In genomic region chr15:68691667-68692066, GRCh38 we compare ENCODE assay signal across 11 cellular contexts.
DNase-seq lines count a peak whose midpoint lies in the region; TF ChIP-seq lines count a peak whose summit lies in the region.
"Had no signal": no experiment of that assay in that cellular context is flagged by ENCODE, and none has a peak within 500 bp of the region (broad histone marks: within the 10 kb centered on the region; RNA-seq: fewer than 3 reads in every experiment).

No MANE protein-coding gene starts in this region.

- TF ChIP-seq RAD21 in SK-N-SH (IDR thresholded peaks at IDR 0.05; ENCODE audit: low read length): peak; percentile 8; the same call in 1 of the 2 replicates

- TF ChIP-seq EP300 in SK-N-SH (IDR thresholded peaks at IDR 0.05; ENCODE audit: borderline replicate concordance in 1 of 2, low read depth in 1 of 2, low read length in 1 of 2): peak in 1 of 2 experiments; percentile 51; a peak in 1 of 4 replicates
- no peak for TF ChIP-seq EP300 in stomach (IDR thresholded peaks at IDR 0.05)
- TF ChIP-seq EP300 in transverse colon (IDR thresholded peaks at IDR 0.05; ENCODE audit: low read depth): no peak

- H3K27ac ChIP-seq in mammary epithelial cell (ENCODE audit: insufficient read depth, low read depth, low read length): no peak overlapping the region
- H3K27ac ChIP-seq in SK-N-SH (ENCODE audit: low read depth in 2 of 2, low read length in 1 of 2): peak overlapping the region in 1 of 2 experiments; percentile 64; a peak in 2 of 4 replicates
- H3K27ac ChIP-seq in stomach: no peak overlapping the region
- no peak overlapping the region for H3K27ac ChIP-seq in smooth muscle cell (ENCODE audit: low read depth)
- H3K27ac ChIP-seq in transverse colon: no peak overlapping the region

- intact Hi-C loops in mammary epithelial cell (cut with micrococcal nuclease) (no loop called here), stomach (cut with DNase I; ENCODE audit: low total_unique reads) (no loop called here), transverse colon (cut with DNase I; ENCODE audit: low total_unique reads) (no loop called here)

- H3K9me3 ChIP-seq in mammary epithelial cell (replicated peaks; ENCODE audit: insufficient read depth, low read length): no peaks in the 10 kb centered on the region
- H3K9me3 ChIP-seq in SK-N-SH: no peaks in the 10 kb centered on the region
- no peaks in the 10 kb centered on the region for H3K9me3 ChIP-seq in stomach
- no peaks in the 10 kb centered on the region for H3K9me3 ChIP-seq in smooth muscle cell (replicated peaks; ENCODE audit: low read depth)
- no peaks in the 10 kb centered on the region for H3K9me3 ChIP-seq in transverse colon

- TF ChIP-seq POLR2A in stomach (IDR thresholded peaks at IDR 0.05) (no peak), transverse colon (IDR thresholded peaks at IDR 0.05) (no peak)

- no TSS peak for BruUV-seq in mammary epithelial cell (replicated peaks; lab: Mats Ljungman, UMichigan)

- CTCF ChIA-PET in mammary epithelial cell (lab: Charles Lee; ENCODE audit: low non-redundant PET): interaction anchor here (0.6 kb wide), 1 partner anchor 645 kb away, joined by 4 read pairs; no protein-coding TSS in a partner anchor
- CTCF ChIA-PET in SK-N-SH (lab: Yijun Ruan, JAX): interaction anchor here (1.0 to 32.6 kb wide), 8 partner anchors 18 to 339 kb away, joined by 3 to 464 read pairs (median 4); no protein-coding TSS in a partner anchor

- H3K9ac ChIP-seq in mammary epithelial cell (ENCODE audit: insufficient read depth, low read length): no peak overlapping the region
- no peak overlapping the region for H3K9ac ChIP-seq in SK-N-SH
- no peak overlapping the region for H3K9ac ChIP-seq in smooth muscle cell (ENCODE audit: low read depth)

- H3K36me3 ChIP-seq in mammary epithelial cell (ENCODE audit: insufficient read depth, low read length) (no peaks in the 10 kb centered on the region), SK-N-SH (replicated peaks in 1 of 2; ENCODE audit: control insufficient read depth in 1 of 2, insufficient read depth in 2 of 2, low read length in 1 of 2) (no peaks in the 10 kb centered on the region), stomach (no peaks in the 10 kb centered on the region), smooth muscle cell (ENCODE audit: low read depth) (no peaks in the 10 kb centered on the region), transverse colon (no peaks in the 10 kb centered on the region)

- DNase-seq in T47D (ENCODE audit: low read depth in 1 of 2, low spot score in 1 of 2) (peak; percentile 41 to 90), mammary epithelial cell (no peak), NCI-H146 treated with DMSO at 0.1 percent for 48 hours (lab: John Stamatoyannopoulos, UW; ENCODE audit: unreplicated experiment) (peak; percentile 21), SK-N-SH (peak; percentile 76), stomach (peak; percentile 87), smooth muscle cell (lab: John Stamatoyannopoulos, UW; ENCODE audit: unreplicated experiment) (no peak), transverse colon (no peak), OCI-M2 (lab: John Stamatoyannopoulos, UW; ENCODE audit: unreplicated experiment) (no peak)
- DNase-seq: activated CD4-positive, alpha-beta T cell treated with anti-CD3 and anti-CD28 coated beads for 48 hours; endodermal cell; NCI-H446 treated with DMSO at 0.1 percent for 48 hours had no signal

- no peak overlapping the region for H3K4me3 ChIP-seq in mammary epithelial cell (replicated peaks in 1 of 3; ENCODE audit: insufficient read depth in 1 of 3, low read depth in 2 of 3, low read length in 3 of 3)
- no peak overlapping the region for H3K4me3 ChIP-seq in SK-N-SH (ENCODE audit: low read depth in 2 of 2, low read length in 1 of 2)
- H3K4me3 ChIP-seq in stomach: no peak overlapping the region
- no peak overlapping the region for H3K4me3 ChIP-seq in smooth muscle cell
- no peak overlapping the region for H3K4me3 ChIP-seq in transverse colon

- no peaks in the 10 kb centered on the region for H4K20me1 ChIP-seq in mammary epithelial cell (ENCODE audit: insufficient read depth, low read length)
- no peaks in the 10 kb centered on the region for H4K20me1 ChIP-seq in SK-N-SH (ENCODE audit: insufficient read depth)
- no peaks in the 10 kb centered on the region for H4K20me1 ChIP-seq in smooth muscle cell (ENCODE audit: low read depth)

- H3K4me1 ChIP-seq in mammary epithelial cell (ENCODE audit: insufficient read depth, low read length) (no peaks in the 10 kb centered on the region), SK-N-SH (ENCODE audit: control insufficient read depth in 1 of 2, insufficient read depth in 2 of 2, low read depth in 1 of 2, low read length in 1 of 2) (peaks cover 0 to 14% of the 10 kb centered on the region in 2 experiments; a peak in 2 of 4 replicates), stomach (peaks cover 0 to 7% (median 0%) of the 10 kb centered on the region in 4 donors), smooth muscle cell (ENCODE audit: low read depth) (no peaks in the 10 kb centered on the region), transverse colon (no peaks in the 10 kb centered on the region)

- POLR2A ChIA-PET in SK-N-SH (lab: Yijun Ruan, JAX): no interaction called here

- in situ Hi-C loops in T47D (cut with HindIII; ENCODE audit: low pct_unique_long_range_greater_than_20kb, low sequenced_read_pairs): no loop called here
- in situ Hi-C loops in mammary epithelial cell (cut with MboI; ENCODE audit: low sequenced_read_pairs in 2 of 2): no loop called here
- in situ Hi-C loops in transverse colon (cut with MboI; ENCODE audit: low pct_ligation_motif_present in 1 of 4, low pct_unique_long_range_greater_than_20kb in 1 of 4, low sequenced_read_pairs in 3 of 4): loop anchor here in 1 of 4 donors (25.0 kb wide), 1 partner anchor 379 kb away; no protein-coding TSS in a partner anchor

- no peaks in the 10 kb centered on the region for H3K79me2 ChIP-seq in mammary epithelial cell (ENCODE audit: insufficient read depth, low read length)
- H3K79me2 ChIP-seq in SK-N-SH (ENCODE audit: insufficient read depth): no peaks in the 10 kb centered on the region
- no peaks in the 10 kb centered on the region for H3K79me2 ChIP-seq in smooth muscle cell (ENCODE audit: low read depth)

- H3K4me2 ChIP-seq in mammary epithelial cell (ENCODE audit: insufficient read depth, low read depth, low read length) (no peak overlapping the region), SK-N-SH (no peak overlapping the region), smooth muscle cell (no peak overlapping the region)

- H3K27me3 ChIP-seq in mammary epithelial cell (ENCODE audit: insufficient read depth, low read length): no peaks in the 10 kb centered on the region
- no peaks in the 10 kb centered on the region for H3K27me3 ChIP-seq in SK-N-SH (ENCODE audit: insufficient read depth)
- H3K27me3 ChIP-seq in stomach: no peaks in the 10 kb centered on the region
- H3K27me3 ChIP-seq in smooth muscle cell (ENCODE audit: low read depth): no peaks in the 10 kb centered on the region
- H3K27me3 ChIP-seq in transverse colon: no peaks in the 10 kb centered on the region

- dilution Hi-C loops in mammary epithelial cell (cut with HindIII; ENCODE audit: low sequenced_read_pairs): no loop called here

- 19% methylated on average over 5 of the region's 6 CpGs for WGBS in mammary epithelial cell (ENCODE audit: low coverage, missing lambda C conversion rate)
- WGBS in SK-N-SH (ENCODE audit: low lambda C conversion rate): 39% methylated on average over 6 of the region's 6 CpGs
- WGBS in stomach, 5 donors: 26 to 58% (median 32%) methylated on average over 6 of the region's 6 CpGs
- 47% methylated on average over 6 of the region's 6 CpGs for WGBS in smooth muscle cell (ENCODE audit: low lambda C conversion rate)
- WGBS in transverse colon (ENCODE audit: low coverage in 1 of 2), 2 donors: 38 to 44% methylated on average over 4 to 6 of the region's 6 CpGs

- H3K9me2 ChIP-seq in SK-N-SH: no peaks in the 10 kb centered on the region

- TF ChIP-seq CTCF in mammary epithelial cell (conservative IDR thresholded peaks at IDR 0.05 in 1 of 2, IDR thresholded peaks at IDR 0.05 in 1 of 2; ENCODE audit: extremely low read depth in 1 of 2, insufficient read depth in 1 of 2, low read depth in 1 of 2, low read length in 2 of 2) (no peak), SK-N-SH (IDR thresholded peaks at IDR 0.05) (no peak), stomach (IDR thresholded peaks at IDR 0.05) (no peak), smooth muscle cell (IDR thresholded peaks at IDR 0.05; ENCODE audit: borderline replicate concordance, insufficient read depth, poor library complexity, severe bottlenecking) (no peak), transverse colon (IDR thresholded peaks at IDR 0.05) (no peak)

- no peaks in the 10 kb centered on the region for H3F3A ChIP-seq in SK-N-SH (replicated peaks; ENCODE audit: insufficient read depth)
- no peaks in the 10 kb centered on the region for H3F3A ChIP-seq in smooth muscle cell (ENCODE audit: low read depth)

- H2AFZ ChIP-seq in mammary epithelial cell (ENCODE audit: low read depth, low read length) (no peak overlapping the region), SK-N-SH (ENCODE audit: low read depth) (no peak overlapping the region), smooth muscle cell (ENCODE audit: low read depth) (no peak overlapping the region)

TF ChIP-seq in SK-N-SH, 30 proteins besides CTCF, POLR2A, EP300 and RAD21 (continues in another document):
- TF ChIP-seq FOXJ3 (CRISPR knock-in tag; IDR thresholded peaks at IDR 0.05) (no peak), GATA2 (CRISPR knock-in tag; IDR thresholded peaks at IDR 0.05) (peak; percentile 93), MXI1 (IDR thresholded peaks at IDR 0.05; ENCODE audit: low read depth, low read length) (peak; percentile 48; the same call in 1 of the 2 replicates), CHD2 (IDR thresholded peaks at IDR 0.05; ENCODE audit: low read length, partially characterized antibody) (peak; percentile 8), RCOR1 (IDR thresholded peaks at IDR 0.05; ENCODE audit: low read length) (peak; percentile 59; the same call in 1 of the 2 replicates), NFIC (IDR thresholded peaks at IDR 0.05; ENCODE audit: borderline replicate concordance) (peak; percentile 17; the same call in 1 of the 2 replicates)

Comparison
In these comparisons a context has a peak if more than half of its experiments do, and no peak if none do; other contexts are left out.
1. DNase-seq: peak in T47D (2 of 2), NCI-H146 treated with DMSO at 0.1 percent for 48 hours (single experiment), SK-N-SH (single experiment) and stomach (single experiment); none in mammary epithelial cell (single experiment), smooth muscle cell (single experiment), transverse colon (single experiment) and OCI-M2 (single experiment).